In genomic region chr19:46898731-46899130, GRCh38 we compare ENCODE assay signal across 1 cellular context.
TF ChIP-seq lines count a peak whose summit lies in the region.

No MANE protein-coding gene starts in this region.

TF ChIP-seq in IMR-90, 13 proteins besides CTCF, POLR2A, EP300 and RAD21 (continued from another document):
- TF ChIP-seq, protein P1, sequence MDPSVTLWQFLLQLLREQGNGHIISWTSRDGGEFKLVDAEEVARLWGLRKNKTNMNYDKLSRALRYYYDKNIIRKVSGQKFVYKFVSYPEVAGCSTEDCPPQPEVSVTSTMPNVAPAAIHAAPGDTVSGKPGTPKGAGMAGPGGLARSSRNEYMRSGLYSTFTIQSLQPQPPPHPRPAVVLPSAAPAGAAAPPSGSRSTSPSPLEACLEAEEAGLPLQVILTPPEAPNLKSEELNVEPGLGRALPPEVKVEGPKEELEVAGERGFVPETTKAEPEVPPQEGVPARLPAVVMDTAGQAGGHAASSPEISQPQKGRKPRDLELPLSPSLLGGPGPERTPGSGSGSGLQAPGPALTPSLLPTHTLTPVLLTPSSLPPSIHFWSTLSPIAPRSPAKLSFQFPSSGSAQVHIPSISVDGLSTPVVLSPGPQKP (IDR thresholded peaks at IDR 0.05; ENCODE audit: borderline replicate concordance, low read depth, low read length) = no peak
- TF ChIP-seq RFX5 (IDR thresholded peaks at IDR 0.05; ENCODE audit: low read depth, low read length) (no peak), MAZ (IDR thresholded peaks at IDR 0.05; ENCODE audit: borderline replicate concordance, low read depth, low read length) (no peak), CHD1 (IDR thresholded peaks at IDR 0.05; ENCODE audit: low read depth, low read length) (no peak), SMC3 (IDR thresholded peaks at IDR 0.05; ENCODE audit: low read depth, low read length) (no peak), MAFK (IDR thresholded peaks at IDR 0.05; ENCODE audit: low read depth, low read length) (no peak), CEBPB (IDR thresholded peaks at IDR 0.05; ENCODE audit: low read depth, low read length) (no peak), USF2 (IDR thresholded peaks at IDR 0.05; ENCODE audit: low read depth, low read length) (no peak), MXI1 (IDR thresholded peaks at IDR 0.05; ENCODE audit: borderline replicate concordance, low read depth, low read length) (no peak), FOS (IDR thresholded peaks at IDR 0.05; ENCODE audit: low read depth, low read length) (no peak), RCOR1 (IDR thresholded peaks at IDR 0.05; ENCODE audit: insufficient replicate concordance, low read length) (no peak)
